Comparison of ENCODE assay signal across 10 cellular contexts in genomic region chr13:98955336-98955735, GRCh38.
"Had no signal": no experiment of that assay in that cellular context is flagged by ENCODE, and none has a peak within 500 bp of the region (broad histone marks: within the 10 kb centered on the region; RNA-seq: fewer than 3 reads in every experiment).

No MANE protein-coding gene starts in this region.

- H3K9me3 ChIP-seq: HAP-1 had no signal

- H3K27ac ChIP-seq: GM23248 had no signal

- H3K4me1 ChIP-seq: HAP-1 had no signal

- ATAC-seq: GM23338, HCT116 had no signal

- H3K9ac ChIP-seq: GM23248 had no signal

- H3K36me3 ChIP-seq: HAP-1 had no signal

- FAIRE-seq: H1 had no signal

- H3K4me3 ChIP-seq: GM23248, GM23338, HAP-1 had no signal

- H3K9me3 Mint-ChIP-seq: GM23338, H9, HFFc6 had no signal

- DNase-seq: GM23248, GOT3, H7, H9, HCEC 1CT, HFFc6 had no signal

- H3K27ac Mint-ChIP-seq: GM23338, HFFc6 had no signal

- H2AFZ ChIP-seq: GM23248, GM23338 had no signal

- H3K4me3 Mint-ChIP-seq: GM23338, H9, HFFc6 had no signal

- H3K4me2 ChIP-seq: GM23338 had no signal
